In the genomic region with DNA sequence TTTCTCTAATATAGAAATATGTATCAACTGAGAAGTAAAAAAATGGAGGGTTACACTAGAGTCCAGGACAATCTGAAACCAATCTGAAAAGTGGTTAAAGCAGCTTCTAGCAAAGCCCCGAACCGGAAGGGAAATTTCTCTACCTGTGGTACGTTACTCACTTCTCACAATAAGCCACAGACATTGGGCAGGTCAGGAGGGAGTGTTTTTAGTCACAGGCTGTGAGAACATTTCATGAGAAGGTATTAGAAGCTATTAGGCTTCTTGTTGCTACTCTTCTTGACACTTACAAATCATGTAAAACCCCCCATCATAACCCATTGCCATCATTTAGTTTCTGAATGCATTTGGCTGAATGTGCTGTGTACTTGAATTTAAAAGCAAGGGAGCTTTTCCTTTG, we compare ENCODE assay signal across 15 cellular contexts.
DNase-seq lines count a peak whose midpoint lies in the region; ATAC-seq and TF ChIP-seq lines count a peak whose summit lies in the region.
"Had no signal": no experiment of that assay in that cellular context is flagged by ENCODE, and none has a peak within 500 bp of the region (broad histone marks: within the 10 kb centered on the region; RNA-seq: fewer than 3 reads in every experiment).

No MANE protein-coding gene starts in this region.

- 86 to 92% methylated on average over 3 of the region's 3 CpGs for WGBS in GM23248 (ENCODE audit: low coverage in 1 of 2, low lambda C conversion rate in 2 of 2, missing lambda C conversion rate in 2 of 2), 2 experiments
- 79% methylated on average over 3 of the region's 3 CpGs for WGBS in upper lobe of left lung, 2 donors
- 82 to 91% methylated on average over 3 of the region's 3 CpGs for WGBS in heart right ventricle, 2 donors

- no peak overlapping the region for H3K27ac Mint-ChIP-seq in activated naive CD4-positive, alpha-beta T cell treated with anti-CD3 and anti-CD28 coated beads, Interleukin-2, amount 10 ng/mL, durations not matched to agents 7 days and 5 days
- H3K27ac Mint-ChIP-seq: activated naive CD8-positive, alpha-beta T cell treated with anti-CD3 and anti-CD28 coated beads, Interleukin-2, amount 10 ng/mL, durations not matched to agents 7 days and 5 days; CD4-positive, CD25-positive, alpha-beta regulatory T cell; dendritic cell treated with granulocyte-macrophage colony-stimulating factor and Interleukin-4, amounts not matched to agents 40 ng/mL and 50 ng/mL, for 4 days had no signal

- intact Hi-C loops in heart right ventricle (cut with DNase I) = no loop called here

- no peaks in the 10 kb centered on the region for H3K4me1 Mint-ChIP-seq in activated naive CD4-positive, alpha-beta T cell treated with anti-CD3 and anti-CD28 coated beads, Interleukin-2, amount 10 ng/mL, durations not matched to agents 7 days and 5 days
- H3K4me1 Mint-ChIP-seq: activated naive CD8-positive, alpha-beta T cell treated with anti-CD3 and anti-CD28 coated beads, Interleukin-2, amount 10 ng/mL, durations not matched to agents 7 days and 5 days; CD4-positive, CD25-positive, alpha-beta regulatory T cell had no signal

- H3K4me2 ChIP-seq in GM23248 (ENCODE audit: unreplicated experiment) = no peak overlapping the region

- TF ChIP-seq CTCF in GM13977 (IDR thresholded peaks at IDR 0.05; ENCODE audit: extremely low read depth, insufficient read depth, missing control alignments) (no peak), upper lobe of left lung (IDR thresholded peaks at IDR 0.05) (no peak), heart right ventricle (IDR thresholded peaks at IDR 0.05) (no peak)

- CTCF ChIA-PET in activated naive CD4-positive, alpha-beta T cell treated with anti-CD3 and anti-CD28 coated beads, Interleukin-2, amount 10 ng/mL, durations not matched to agents 7 days and 5 days (lab: Charles Lee) = interaction anchor here (0.9 kb wide), 1 partner anchor 384 kb away, joined by 3 read pairs; no protein-coding TSS in a partner anchor

- no peaks in the 10 kb centered on the region for H3K36me3 Mint-ChIP-seq in activated naive CD4-positive, alpha-beta T cell treated with anti-CD3 and anti-CD28 coated beads, Interleukin-2, amount 10 ng/mL, durations not matched to agents 7 days and 5 days
- H3K36me3 Mint-ChIP-seq: activated naive CD8-positive, alpha-beta T cell treated with anti-CD3 and anti-CD28 coated beads, Interleukin-2, amount 10 ng/mL, durations not matched to agents 7 days and 5 days; CD4-positive, CD25-positive, alpha-beta regulatory T cell had no signal

- no peak for TF ChIP-seq EP300 in upper lobe of left lung (IDR thresholded peaks at IDR 0.05)

- in situ Hi-C loops in GM13977 (cut with MboI; ENCODE audit: low pct_unique_long_range_greater_than_20kb, low sequenced_read_pairs, unreplicated experiment) = no loop called here
- in situ Hi-C loops in GM23248 (cut with MboI) = no loop called here

- ATAC-seq in HG02678 (IDR thresholded peaks at IDR 0.05; ENCODE audit: unreplicated experiment) (peak; percentile 76), HG03565 (IDR thresholded peaks at IDR 0.05; ENCODE audit: unreplicated experiment) (peak; percentile 95), upper lobe of left lung (ENCODE audit: low FRiP score in 2 of 2) (no peak), heart right ventricle (no peak)

- no peak overlapping the region for H2AFZ ChIP-seq in GM23248

- H3K4me3 ChIP-seq in GM23248 (no peak overlapping the region), upper lobe of left lung (no peak overlapping the region), heart right ventricle (no peak overlapping the region)
- H3K4me3 ChIP-seq: left ventricle myocardium inferior, SJCRH30 had no signal

- H3K27ac ChIP-seq in GM23248 = no peak overlapping the region
- H3K27ac ChIP-seq in upper lobe of left lung = no peak overlapping the region
- peak overlapping the region in 1 of 10 donors; percentile 14 for H3K27ac ChIP-seq in heart right ventricle
- H3K27ac ChIP-seq: left ventricle myocardium inferior, SJCRH30 had no signal

- H3K9me2 ChIP-seq in GM23248 (ENCODE audit: insufficient read depth) = no peaks in the 10 kb centered on the region

- no peaks in the 10 kb centered on the region for H3K79me2 ChIP-seq in GM23248 (ENCODE audit: insufficient read depth)

- H3K4me1 ChIP-seq in GM23248 (ENCODE audit: insufficient read depth) (no peaks in the 10 kb centered on the region), upper lobe of left lung (peaks cover 0 to 8% (median 0%) of the 10 kb centered on the region in 4 donors), heart right ventricle (peaks cover 0 to 27% (median 5%) of the 10 kb centered on the region in 9 donors)
- H3K4me1 ChIP-seq: SJCRH30 had no signal

- H3K4me3 Mint-ChIP-seq in activated naive CD4-positive, alpha-beta T cell treated with anti-CD3 and anti-CD28 coated beads, Interleukin-2, amount 10 ng/mL, durations not matched to agents 7 days and 5 days = no peak overlapping the region
- H3K4me3 Mint-ChIP-seq: activated naive CD8-positive, alpha-beta T cell treated with anti-CD3 and anti-CD28 coated beads, Interleukin-2, amount 10 ng/mL, durations not matched to agents 7 days and 5 days; CD4-positive, CD25-positive, alpha-beta regulatory T cell; dendritic cell treated with granulocyte-macrophage colony-stimulating factor and Interleukin-4, amounts not matched to agents 40 ng/mL and 50 ng/mL, for 4 days had no signal

- no peak for TF ChIP-seq POLR2A in upper lobe of left lung (IDR thresholded peaks at IDR 0.05)

- H3F3A ChIP-seq in GM23248 (ENCODE audit: insufficient read depth) = no peaks in the 10 kb centered on the region

- H3K36me3 ChIP-seq in GM23248 (ENCODE audit: low read depth) = no peaks in the 10 kb centered on the region
- H3K36me3 ChIP-seq in upper lobe of left lung = no peaks in the 10 kb centered on the region
- H3K36me3 ChIP-seq in heart right ventricle = no peaks in the 10 kb centered on the region
- H3K36me3 ChIP-seq: left ventricle myocardium inferior, SJCRH30 had no signal

- H3K27me3 ChIP-seq in GM23248 (replicated peaks; ENCODE audit: insufficient read depth) (no peaks in the 10 kb centered on the region), upper lobe of left lung (no peaks in the 10 kb centered on the region), heart right ventricle (no peaks in the 10 kb centered on the region)
- H3K27me3 ChIP-seq: SJCRH30 had no signal

- H3K9me3 Mint-ChIP-seq in activated naive CD4-positive, alpha-beta T cell treated with anti-CD3 and anti-CD28 coated beads, Interleukin-2, amount 10 ng/mL, durations not matched to agents 7 days and 5 days = no peaks in the 10 kb centered on the region
- H3K9me3 Mint-ChIP-seq: activated naive CD8-positive, alpha-beta T cell treated with anti-CD3 and anti-CD28 coated beads, Interleukin-2, amount 10 ng/mL, durations not matched to agents 7 days and 5 days; dendritic cell treated with granulocyte-macrophage colony-stimulating factor and Interleukin-4, amounts not matched to agents 40 ng/mL and 50 ng/mL, for 4 days had no signal

- peaks cover 24% of the 10 kb centered on the region for H3K27me3 Mint-ChIP-seq in activated naive CD4-positive, alpha-beta T cell treated with anti-CD3 and anti-CD28 coated beads, Interleukin-2, amount 10 ng/mL, durations not matched to agents 7 days and 5 days

- H3K9me3 ChIP-seq in GM23248 (ENCODE audit: low read depth) = no peaks in the 10 kb centered on the region
- H3K9me3 ChIP-seq in upper lobe of left lung = no peaks in the 10 kb centered on the region
- peaks cover 0 to 11% (median 0%) of the 10 kb centered on the region in 11 donors for H3K9me3 ChIP-seq in heart right ventricle
- H3K9me3 ChIP-seq: SJCRH30 had no signal

- no peaks in the 10 kb centered on the region for H4K20me1 ChIP-seq in GM23248 (ENCODE audit: insufficient read depth)

- DNase-seq in GM13977 (ENCODE audit: low spot score) (peak; percentile 56), GM19238 (ENCODE audit: insufficient read length, low spot score) (peak; percentile 16), GM23248 (no peak), upper lobe of left lung (no peak), heart right ventricle (no peak)
- DNase-seq in activated naive CD4-positive, alpha-beta T cell treated with anti-CD3 and anti-CD28 coated beads, Interleukin-2, amount 10 ng/mL, durations not matched to agents 7 days and 5 days = no peak
- DNase-seq: activated naive CD8-positive, alpha-beta T cell treated with anti-CD3 and anti-CD28 coated beads, Interleukin-2, amount 10 ng/mL, durations not matched to agents 7 days and 5 days; foreskin melanocyte; left ventricle myocardium inferior; NCI-H510A; SJCRH30 had no signal

- no peak overlapping the region for H3K9ac ChIP-seq in GM23248

Comparison
In these comparisons a context has a peak if more than half of its experiments do, and no peak if none do; other contexts are left out.
1. DNase-seq: peak in GM13977 (single experiment) and GM19238 (single experiment); none in GM23248 (single experiment), upper lobe of left lung (0 of 2), heart right ventricle (0 of 2) and activated naive CD4-positive, alpha-beta T cell treated with anti-CD3 and anti-CD28 coated beads, Interleukin-2, amount 10 ng/mL, durations not matched to agents 7 days and 5 days (single experiment).
2. ATAC-seq: peak in HG02678 (single experiment) and HG03565 (single experiment); none in upper lobe of left lung (0 of 2) and heart right ventricle (0 of 8).